23 cellular contexts compared by ENCODE assay signal in the genomic region with DNA sequence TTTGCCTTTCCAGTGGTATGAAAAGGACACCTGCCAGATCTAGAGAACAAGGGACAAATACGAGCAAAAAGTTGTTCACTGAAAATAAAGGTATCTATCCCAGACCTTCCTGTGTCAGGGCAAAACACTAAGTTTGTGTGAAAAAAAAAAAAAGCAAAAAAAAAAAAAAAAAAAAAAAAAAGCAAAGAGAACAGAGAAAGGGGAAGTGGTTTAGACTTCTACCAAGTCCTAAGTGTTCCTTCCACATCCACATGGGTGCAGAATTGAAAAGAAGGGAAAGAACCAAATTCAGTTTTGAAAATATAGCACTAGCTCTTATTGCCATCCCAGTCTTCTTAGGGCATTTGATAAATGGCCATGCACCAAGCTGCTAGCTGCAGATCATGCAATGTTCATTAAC. TPM values are rescaled to one million over a fixed set of nuclear protein-coding genes. Genes with fewer than 3 reads are reported as not detected.
DNase-seq lines count a peak whose midpoint lies in the region; ATAC-seq and TF ChIP-seq lines count a peak whose summit lies in the region.
"Had no signal": no experiment of that assay in that cellular context is flagged by ENCODE, and none has a peak within 500 bp of the region (broad histone marks: within the 10 kb centered on the region; RNA-seq: fewer than 3 reads in every experiment).

No MANE protein-coding gene starts in this region.

- H3K4me3 Mint-ChIP-seq in neural progenitor cell: no peak overlapping the region

- DNase-seq in NOMO-1 treated with DMSO at 0.1 percent for 48 hours (lab: John Stamatoyannopoulos, UW; ENCODE audit: unreplicated experiment): peak; percentile 57
- DNase-seq in NOMO-1 treated with dmso at 0.1 percent for 144 hours (lab: John Stamatoyannopoulos, UW; ENCODE audit: unreplicated experiment): no peak
- peak; percentile 62 for DNase-seq in OCI-M1 (lab: John Stamatoyannopoulos, UW)
- DNase-seq in neural progenitor cell (ENCODE audit: low spot score): no peak
- DNase-seq in hepatic stellate cell (ENCODE audit: low spot score): no peak
- DNase-seq in foreskin melanocyte: no peak
- DNase-seq: activated CD4-positive, alpha-beta T cell treated with anti-CD3 and anti-CD28 coated beads for 48 hours; activated effector memory CD4-positive, alpha-beta T cell treated with Interleukin-2 at 50 U/mL for 16 hours; dermis blood vessel endothelial cell; gastrocnemius medialis; mucosa of descending colon; NCI-H1930; NCI-H345; retina; Right ventricle myocardium superior had no signal

- peaks cover 5% of the 10 kb centered on the region for H3K4me1 Mint-ChIP-seq in neural progenitor cell

- peak overlapping the region; percentile 10 for H2AFZ ChIP-seq in neural progenitor cell (replicated peaks)

- H3K9me3 Mint-ChIP-seq in neural progenitor cell: no peaks in the 10 kb centered on the region

- no peak overlapping the region for H3K4me2 ChIP-seq in neural progenitor cell

- peak; percentile 51 for ATAC-seq in HG03039 (IDR thresholded peaks at IDR 0.05; ENCODE audit: unreplicated experiment)
- ATAC-seq in GM19452 (IDR thresholded peaks at IDR 0.05; ENCODE audit: unreplicated experiment): no peak
- ATAC-seq: gastrocnemius medialis, HCT116, left lobe of liver, mucosa of descending colon had no signal

- H3K4me3 ChIP-seq in neural progenitor cell: no peak overlapping the region
- H3K4me3 ChIP-seq: cardiac muscle cell, gastrocnemius medialis, mucosa of descending colon had no signal

- H3K9me3 ChIP-seq in neural progenitor cell (ENCODE audit: low read depth): no peaks in the 10 kb centered on the region
- H3K9me3 ChIP-seq: gastrocnemius medialis, mucosa of descending colon, neutrophil had no signal

- H3K4me1 ChIP-seq in neural progenitor cell: peaks cover 5% of the 10 kb centered on the region
- H3K4me1 ChIP-seq: gastrocnemius medialis had no signal

- no peaks in the 10 kb centered on the region for H3F3A ChIP-seq in neural progenitor cell (ENCODE audit: low read depth)

- H3K27ac ChIP-seq in neural progenitor cell: no peak overlapping the region
- H3K27ac ChIP-seq: 22Rv1, cardiac muscle cell, epithelial cell of prostate, gastrocnemius medialis, neutrophil had no signal

- no peak for TF ChIP-seq CTCF in neural progenitor cell (IDR thresholded peaks at IDR 0.05)

- no peaks in the 10 kb centered on the region for H3K36me3 ChIP-seq in neural progenitor cell
- H3K36me3 ChIP-seq: cardiac muscle cell, gastrocnemius medialis, neutrophil had no signal

- no peaks in the 10 kb centered on the region for H3K27me3 ChIP-seq in neural progenitor cell
- H3K27me3 ChIP-seq: cardiac muscle cell, gastrocnemius medialis, neutrophil had no signal

- no peaks in the 10 kb centered on the region for H3K27me3 Mint-ChIP-seq in neural progenitor cell (ENCODE audit: insufficient read depth, low read depth)

- H3K27ac Mint-ChIP-seq in neural progenitor cell: no peak overlapping the region

- no peaks in the 10 kb centered on the region for H3K36me3 Mint-ChIP-seq in neural progenitor cell

- H4K20me1 ChIP-seq in neural progenitor cell (ENCODE audit: low read depth): no peaks in the 10 kb centered on the region

- no peak overlapping the region for H3K9ac ChIP-seq in neural progenitor cell

- H3K79me2 ChIP-seq in neural progenitor cell (ENCODE audit: low read depth): no peaks in the 10 kb centered on the region

RNA-seq across cellular contexts. Expression of gene ZCRB1, which starts 41.7 kb away (rescaled TPM):
- total RNA-seq in neural progenitor cell (ENCODE audit: low replicate concordance): 45.9 and 84.7 TPM in 2 replicates

RNA-seq across cellular contexts. Expression of gene PPHLN1, which starts 41.8 kb away (rescaled TPM):
- total RNA-seq in neural progenitor cell (ENCODE audit: low replicate concordance): 81.5 and 95.5 TPM in 2 replicates

RNA-seq across cellular contexts. Expression of gene YAF2, which starts 46.1 kb away (rescaled TPM):
- 13.7 and 22.4 TPM in 2 replicates for total RNA-seq in neural progenitor cell (ENCODE audit: low replicate concordance)

Comparison
In these comparisons a context has a peak if more than half of its experiments do, and no peak if none do; other contexts are left out.
1. DNase-seq: peak in NOMO-1 treated with DMSO at 0.1 percent for 48 hours (single experiment) and OCI-M1 (single experiment); none in NOMO-1 treated with dmso at 0.1 percent for 144 hours (single experiment), neural progenitor cell (single experiment), hepatic stellate cell (single experiment) and foreskin melanocyte (single experiment).